8 cellular contexts compared by ENCODE assay signal in genomic region chr1:167819849-167820683, GRCh38.
DNase-seq lines count a peak whose midpoint lies in the region; ATAC-seq and TF ChIP-seq lines count a peak whose summit lies in the region.

No MANE protein-coding gene starts in this region.

- H3K4me3 Mint-ChIP-seq in IgD-negative memory B cell = peak overlapping the region in 3 of 4 donors; percentile 12 to 74 (median 68)

- TF ChIP-seq POLR2A in erythroblast (IDR thresholded peaks at IDR 0.05; ENCODE audit: low read length) = no peak

- H3K27me3 Mint-ChIP-seq in IgD-negative memory B cell = peaks cover 24% of the 10 kb centered on the region

- peak; percentile 77 for ATAC-seq in GM19023 (IDR thresholded peaks at IDR 0.05; ENCODE audit: unreplicated experiment)

- peaks cover 2% of the 10 kb centered on the region for H3K36me3 Mint-ChIP-seq in IgD-negative memory B cell

- peaks cover 0 to 10% (median 9%) of the 10 kb centered on the region in 3 donors for H3K9me3 Mint-ChIP-seq in IgD-negative memory B cell

- peaks cover 0 to 4% (median 0%) of the 10 kb centered on the region in 3 donors for H3K4me1 Mint-ChIP-seq in IgD-negative memory B cell

- H3K27ac Mint-ChIP-seq in IgD-negative memory B cell = no peak overlapping the region

- H3K27ac ChIP-seq in substantia nigra (ENCODE audit: low read depth, low read length, poor library complexity, severe bottlenecking) = no peak overlapping the region

- DNase-seq in A172 (ENCODE audit: low spot score) = peak; percentile 96
- peak; percentile 34 to 49 for DNase-seq in activated CD4-positive, alpha-beta T cell treated with anti-CD3 and anti-CD28 coated beads, Interleukin-2, amount 50 U/mL, for 48 hours
- DNase-seq in erythroblast (lab: John Stamatoyannopoulos, UW) = peak; percentile 78 to 83
- DNase-seq in mesenteric fat pad (ENCODE audit: low spot score) = peak; percentile 93
- DNase-seq in substantia nigra (lab: John Stamatoyannopoulos, UW) = peak in 36 of 49 donors; percentile 3 to 69 (median 26)
- DNase-seq in NCI-H1105 (lab: John Stamatoyannopoulos, UW) = no peak
